7 cellular contexts compared by ENCODE assay signal in genomic region chr2:181430406-181431199, GRCh38. TPM values are rescaled to one million over a fixed set of nuclear protein-coding genes. Genes with fewer than 3 reads are reported as not detected.
A peak's percentile ranks its signal among the peaks of the same experiment; 100 is the strongest.
DNase-seq lines count a peak whose midpoint lies in the region; ATAC-seq and TF ChIP-seq lines count a peak whose summit lies in the region.

No MANE protein-coding gene starts in this region.

- H3F3A ChIP-seq in neural progenitor cell (ENCODE audit: low read depth), result no peaks in the 10 kb centered on the region

- no peaks in the 10 kb centered on the region for H3K79me2 ChIP-seq in neural progenitor cell (ENCODE audit: low read depth)

- peak overlapping the region; percentile 5 for H3K27ac Mint-ChIP-seq in activated naive CD8-positive, alpha-beta T cell treated with anti-CD3 and anti-CD28 coated beads, Interleukin-2, amount 50 U/mL, for 24 hours
- no peak overlapping the region for H3K27ac Mint-ChIP-seq in neural progenitor cell

- no peak overlapping the region for H3K4me3 Mint-ChIP-seq in activated naive CD8-positive, alpha-beta T cell treated with anti-CD3 and anti-CD28 coated beads, Interleukin-2, amount 50 U/mL, for 24 hours
- no peak overlapping the region for H3K4me3 Mint-ChIP-seq in neural progenitor cell

- peaks cover 8% of the 10 kb centered on the region for H3K4me1 ChIP-seq in neural progenitor cell

- no peaks in the 10 kb centered on the region for H3K27me3 Mint-ChIP-seq in activated naive CD8-positive, alpha-beta T cell treated with anti-CD3 and anti-CD28 coated beads, Interleukin-2, amount 50 U/mL, for 24 hours
- H3K27me3 Mint-ChIP-seq in neural progenitor cell (ENCODE audit: insufficient read depth, low read depth), result no peaks in the 10 kb centered on the region

- no peak overlapping the region for H3K4me2 ChIP-seq in neural progenitor cell

- peak; percentile 57 for ATAC-seq in activated naive CD8-positive, alpha-beta T cell treated with anti-CD3 and anti-CD28 coated beads, Interleukin-2, amount 50 U/mL, for 24 hours
- no peak for ATAC-seq in GM19324 (IDR thresholded peaks at IDR 0.05; ENCODE audit: low FRiP score, unreplicated experiment)
- no peak for ATAC-seq in sciatic nerve

- H4K20me1 ChIP-seq in neural progenitor cell (ENCODE audit: low read depth), result no peaks in the 10 kb centered on the region

- TF ChIP-seq CTCF in GM12875 (IDR thresholded peaks at IDR 0.05; ENCODE audit: borderline replicate concordance, insufficient read depth, low read depth, low read length) (peak; percentile 56; the same call in 1 of the 2 replicates), neural progenitor cell (IDR thresholded peaks at IDR 0.05) (peak; percentile 38)

- H2AFZ ChIP-seq in neural progenitor cell (replicated peaks), result no peak overlapping the region

- no peak overlapping the region for H3K4me3 ChIP-seq in GM12875 (ENCODE audit: low read depth, low read length)
- no peak overlapping the region for H3K4me3 ChIP-seq in neural progenitor cell

- H3K9me3 Mint-ChIP-seq in activated naive CD8-positive, alpha-beta T cell treated with anti-CD3 and anti-CD28 coated beads, Interleukin-2, amount 50 U/mL, for 24 hours, result no peaks in the 10 kb centered on the region
- peaks cover 6% of the 10 kb centered on the region for H3K9me3 Mint-ChIP-seq in neural progenitor cell

- H3K27ac ChIP-seq in neural progenitor cell, result no peak overlapping the region

- H3K36me3 Mint-ChIP-seq in activated naive CD8-positive, alpha-beta T cell treated with anti-CD3 and anti-CD28 coated beads, Interleukin-2, amount 50 U/mL, for 24 hours (ENCODE audit: low read depth), result peaks cover 5% of the 10 kb centered on the region
- no peaks in the 10 kb centered on the region for H3K36me3 Mint-ChIP-seq in neural progenitor cell

- peak; percentile 95 to 96 for DNase-seq in Kasumi-1 (lab: John Stamatoyannopoulos, UW)
- DNase-seq in activated naive CD8-positive, alpha-beta T cell treated with anti-CD3 and anti-CD28 coated beads, Interleukin-2, amount 50 U/mL, for 24 hours, result no peak
- no peak for DNase-seq in neural progenitor cell (ENCODE audit: low spot score)
- DNase-seq in sciatic nerve (ENCODE audit: low spot score), result no peak
- no peak for DNase-seq in KG1 (lab: John Stamatoyannopoulos, UW)

- H3K9me3 ChIP-seq in neural progenitor cell (ENCODE audit: low read depth), result no peaks in the 10 kb centered on the region

- H3K4me1 Mint-ChIP-seq in activated naive CD8-positive, alpha-beta T cell treated with anti-CD3 and anti-CD28 coated beads, Interleukin-2, amount 50 U/mL, for 24 hours, result peaks cover 26% of the 10 kb centered on the region
- no peaks in the 10 kb centered on the region for H3K4me1 Mint-ChIP-seq in neural progenitor cell

- H3K36me3 ChIP-seq in neural progenitor cell, result no peaks in the 10 kb centered on the region

- no peak overlapping the region for H3K9ac ChIP-seq in neural progenitor cell

- no peaks in the 10 kb centered on the region for H3K27me3 ChIP-seq in neural progenitor cell

- intact Hi-C loops in sciatic nerve (cut with DNase I), result no loop called here

RNA-seq across cellular contexts. Expression of gene ITGA4, which starts 26.6 kb away (rescaled TPM):
- total RNA-seq in neural progenitor cell (ENCODE audit: low replicate concordance) (8.2 and 10.2 TPM in 2 replicates), sciatic nerve (18.1 TPM)

Comparison
In these comparisons a context has a peak if more than half of its experiments do, and no peak if none do; other contexts are left out.
1. DNase-seq: peak in Kasumi-1 (2 of 2); none in activated naive CD8-positive, alpha-beta T cell treated with anti-CD3 and anti-CD28 coated beads, Interleukin-2, amount 50 U/mL, for 24 hours (single experiment), neural progenitor cell (single experiment), sciatic nerve (single experiment) and KG1 (single experiment).